ENCODE assay signal across 10 cellular contexts in genomic region chr7:44257213-44257612, GRCh38. TPM values are rescaled to one million over a fixed set of nuclear protein-coding genes. Genes with fewer than 3 reads are reported as not detected.
A peak's percentile ranks its signal among the peaks of the same experiment; 100 is the strongest.
DNase-seq lines count a peak whose midpoint lies in the region; ATAC-seq, FAIRE-seq and TF ChIP-seq lines count a peak whose summit lies in the region.
"Had no signal": no experiment of that assay in that cellular context is flagged by ENCODE, and none has a peak within 500 bp of the region (broad histone marks: within the 10 kb centered on the region; RNA-seq: fewer than 3 reads in every experiment).

No MANE protein-coding gene starts in this region.

- no peak for TF ChIP-seq CTCF in vagina (IDR thresholded peaks at IDR 0.05)

- H3K9me3 ChIP-seq in naive thymus-derived CD4-positive, alpha-beta T cell (ENCODE audit: control insufficient read depth in 2 of 3, low read length in 3 of 3) = no peaks in the 10 kb centered on the region
- H3K9me3 ChIP-seq in vagina = no peaks in the 10 kb centered on the region
- H3K9me3 ChIP-seq: testis had no signal

- H3K27me3 Mint-ChIP-seq in stimulated activated naive CD8-positive, alpha-beta T cell treated with anti-CD3 and anti-CD28 coated beads, Interleukin-15, Interleukin-2, amounts not matched to agents 100 ng/mL and 50 ng/mL, for 24 hours = no peaks in the 10 kb centered on the region
- no peaks in the 10 kb centered on the region for H3K27me3 Mint-ChIP-seq in naive thymus-derived CD4-positive, alpha-beta T cell

- peaks cover 17 to 20% of the 10 kb centered on the region in 2 donors for H3K4me1 ChIP-seq in naive thymus-derived CD4-positive, alpha-beta T cell (ENCODE audit: control insufficient read depth in 2 of 2, insufficient read depth in 2 of 2, low read length in 2 of 2)
- H3K4me1 ChIP-seq in vagina = peaks cover 46% of the 10 kb centered on the region

- H3K27ac ChIP-seq in caudate nucleus (ENCODE audit: low read depth, low read length) = peak overlapping the region; percentile 86
- peak overlapping the region; percentile 79 for H3K27ac ChIP-seq in naive thymus-derived CD4-positive, alpha-beta T cell (ENCODE audit: low read depth, low read length)
- H3K27ac ChIP-seq in vagina = peak overlapping the region; percentile 34
- H3K27ac ChIP-seq: testis had no signal

- no peak for DNase-seq in stimulated activated naive CD8-positive, alpha-beta T cell treated with anti-CD3 and anti-CD28 coated beads, Interleukin-15, Interleukin-2, amounts not matched to agents 100 U/mL and 50 U/mL, for 24 hours
- DNase-seq in caudate nucleus (lab: John Stamatoyannopoulos, UW) (no peak), vagina (ENCODE audit: extremely low spot score in 2 of 2) (no peak), NCI-H187 treated with DMSO at 0.1 percent for 48 hours (lab: John Stamatoyannopoulos, UW) (no peak), DMS79 treated with DMSO at 0.1 percent for 48 hours (lab: John Stamatoyannopoulos, UW) (no peak), HTR-8/SVneo (ENCODE audit: insufficient read length, low spot score) (no peak)
- no peak for DNase-seq in naive thymus-derived CD4-positive, alpha-beta T cell
- DNase-seq: NCI-H524 had no signal

- H3K36me3 ChIP-seq in naive thymus-derived CD4-positive, alpha-beta T cell (ENCODE audit: control insufficient read depth in 2 of 3, insufficient read depth in 3 of 3, low read length in 3 of 3) = no peaks in the 10 kb centered on the region
- no peaks in the 10 kb centered on the region for H3K36me3 ChIP-seq in vagina

- peaks cover 38% of the 10 kb centered on the region for H3K4me1 Mint-ChIP-seq in stimulated activated naive CD8-positive, alpha-beta T cell treated with anti-CD3 and anti-CD28 coated beads, Interleukin-15, Interleukin-2, amounts not matched to agents 100 ng/mL and 50 ng/mL, for 24 hours (ENCODE audit: low read depth)
- peaks cover 13 to 29% (median 26%) of the 10 kb centered on the region in 7 donors for H3K4me1 Mint-ChIP-seq in naive thymus-derived CD4-positive, alpha-beta T cell

- CTCF ChIA-PET in naive thymus-derived CD4-positive, alpha-beta T cell (lab: Charles Lee) = no interaction called here

- FAIRE-seq in HTR-8/SVneo (lab: Jason Lieb, UNC) = no peak

- H3K9me3 Mint-ChIP-seq in stimulated activated naive CD8-positive, alpha-beta T cell treated with anti-CD3 and anti-CD28 coated beads, Interleukin-15, Interleukin-2, amounts not matched to agents 100 ng/mL and 50 ng/mL, for 24 hours = no peaks in the 10 kb centered on the region
- H3K9me3 Mint-ChIP-seq in naive thymus-derived CD4-positive, alpha-beta T cell = peaks cover 0 to 6% (median 0%) of the 10 kb centered on the region in 11 donors

- H3K27ac Mint-ChIP-seq in stimulated activated naive CD8-positive, alpha-beta T cell treated with anti-CD3 and anti-CD28 coated beads, Interleukin-15, Interleukin-2, amounts not matched to agents 100 ng/mL and 50 ng/mL, for 24 hours = peak overlapping the region; percentile 89
- peak overlapping the region; percentile 55 to 96 (median 94) for H3K27ac Mint-ChIP-seq in naive thymus-derived CD4-positive, alpha-beta T cell

- POLR2A ChIA-PET in naive thymus-derived CD4-positive, alpha-beta T cell (lab: Charles Lee) = interaction anchor here (0.8 kb wide), 1 partner anchor 23 kb away, joined by 3 read pairs; no protein-coding TSS in a partner anchor

- peak overlapping the region; percentile 10 for H3K4me3 ChIP-seq in naive thymus-derived CD4-positive, alpha-beta T cell (ENCODE audit: low read length)
- H3K4me3 ChIP-seq in vagina = no peak overlapping the region
- H3K4me3 ChIP-seq: testis had no signal

- no peaks in the 10 kb centered on the region for H3K27me3 ChIP-seq in naive thymus-derived CD4-positive, alpha-beta T cell (ENCODE audit: control insufficient read depth in 2 of 2, insufficient read depth in 2 of 2, low read length in 2 of 2)
- H3K27me3 ChIP-seq in vagina = no peaks in the 10 kb centered on the region
- H3K27me3 ChIP-seq: testis had no signal

- no peak overlapping the region for H3K4me3 Mint-ChIP-seq in stimulated activated naive CD8-positive, alpha-beta T cell treated with anti-CD3 and anti-CD28 coated beads, Interleukin-15, Interleukin-2, amounts not matched to agents 100 ng/mL and 50 ng/mL, for 24 hours
- peak overlapping the region in 3 of 10 donors; percentile 64 to 79 (median 73) for H3K4me3 Mint-ChIP-seq in naive thymus-derived CD4-positive, alpha-beta T cell

- intact Hi-C loops in naive thymus-derived CD4-positive, alpha-beta T cell (cut with micrococcal nuclease) = loop anchor here (2.0 to 5.0 kb wide), 4 partner anchors 16 to 590 kb away; partner anchors contain the start of genes H2AZ2 (in 1 of the 2) and NUDCD3 (in 1 of the 2)
- intact Hi-C loops in vagina (cut with DNase I) = no loop called here

- TF ChIP-seq POLR2A in vagina (IDR thresholded peaks at IDR 0.05) = no peak

- no peak for ATAC-seq in stimulated activated naive CD8-positive, alpha-beta T cell treated with anti-CD3 and anti-CD28 coated beads, Interleukin-15, Interleukin-2, amounts not matched to agents 100 U/mL and 50 U/mL, for 24 hours
- no peak for ATAC-seq in naive thymus-derived CD4-positive, alpha-beta T cell

- H3K36me3 Mint-ChIP-seq in stimulated activated naive CD8-positive, alpha-beta T cell treated with anti-CD3 and anti-CD28 coated beads, Interleukin-15, Interleukin-2, amounts not matched to agents 100 ng/mL and 50 ng/mL, for 24 hours (ENCODE audit: low read depth) = no peaks in the 10 kb centered on the region
- H3K36me3 Mint-ChIP-seq in naive thymus-derived CD4-positive, alpha-beta T cell = peaks cover 0 to 4% (median 0%) of the 10 kb centered on the region in 5 donors

RNA-seq across cellular contexts. Expression of gene YKT6, which starts 56.4 kb away (rescaled TPM):
- total RNA-seq in naive thymus-derived CD4-positive, alpha-beta T cell = 10 to 100 TPM; 58.1 to 80.9 (median 62.3) TPM
- 10 to 100 TPM; 32.6 to 38.8 TPM for polyA plus RNA-seq in naive thymus-derived CD4-positive, alpha-beta T cell
- total RNA-seq in vagina = 47.6 TPM

Comparison
In these comparisons a context has a peak if more than half of its experiments do, and no peak if none do; other contexts are left out.
1. H3K27ac ChIP-seq: peak in every context shown above with its lines; median percentile 86 in caudate nucleus; 79 in naive thymus-derived CD4-positive, alpha-beta T cell; 34 in vagina.